1 cellular context compared by ENCODE assay signal in the genomic region with DNA sequence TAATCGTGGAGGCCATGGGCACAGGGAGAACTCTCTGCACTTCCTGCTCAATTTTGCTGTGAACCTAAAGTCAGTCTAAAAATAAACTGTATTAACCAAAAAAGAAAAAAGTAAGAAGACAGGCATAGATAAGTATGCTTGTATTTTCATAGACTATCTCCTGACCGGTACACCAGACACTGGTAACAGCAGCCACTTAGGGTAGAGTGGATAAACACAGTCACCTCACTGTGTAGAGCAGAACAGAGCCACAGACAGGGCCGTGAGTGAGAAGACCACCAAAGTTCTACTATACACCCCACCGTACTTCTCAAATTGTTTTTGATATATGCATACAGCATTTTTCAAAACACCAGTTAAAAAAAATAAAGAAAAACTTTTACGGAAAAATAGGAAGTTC.
TF ChIP-seq lines count a peak whose summit lies in the region.

No MANE protein-coding gene starts in this region.

TF ChIP-seq in endothelial cell of umbilical vein, 7 proteins besides CTCF, POLR2A, EP300 and RAD21:
- TF ChIP-seq GATA2 (IDR thresholded peaks at IDR 0.05; ENCODE audit: insufficient read depth, insufficient read length, low read depth, low read length), result no peak
- no peak for TF ChIP-seq JUN (IDR thresholded peaks at IDR 0.05; ENCODE audit: borderline replicate concordance, insufficient read depth, insufficient read length, low read depth)
- TF ChIP-seq EZH2 (IDR thresholded peaks at IDR 0.05; ENCODE audit: borderline replicate concordance, low read depth, low read length, severe bottlenecking), result no peak
- TF ChIP-seq, protein P1, sequence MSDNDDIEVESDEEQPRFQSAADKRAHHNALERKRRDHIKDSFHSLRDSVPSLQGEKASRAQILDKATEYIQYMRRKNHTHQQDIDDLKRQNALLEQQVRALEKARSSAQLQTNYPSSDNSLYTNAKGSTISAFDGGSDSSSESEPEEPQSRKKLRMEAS (IDR thresholded peaks at IDR 0.05; ENCODE audit: insufficient read depth, insufficient read length), result no peak
- no peak for TF ChIP-seq FOS (IDR thresholded peaks at IDR 0.05; ENCODE audit: borderline replicate concordance, insufficient read depth, low read length)
- TF ChIP-seq POLR2AphosphoS5 (IDR thresholded peaks at IDR 0.05; ENCODE audit: insufficient read depth, low read depth, low read length), result no peak
- TF ChIP-seq MYC (IDR thresholded peaks at IDR 0.05; ENCODE audit: low read depth, low read length), result no peak
